ENCODE assay signal across 25 cellular contexts in genomic region chr16:79871906-79872305, GRCh38.
"Had no signal": no experiment of that assay in that cellular context is flagged by ENCODE, and none has a peak within 500 bp of the region (broad histone marks: within the 10 kb centered on the region; RNA-seq: fewer than 3 reads in every experiment).

No MANE protein-coding gene starts in this region.

- H3K4me3 ChIP-seq: heart left ventricle, left ventricle myocardium inferior, lower lobe of right lung, prostate gland, right lobe of liver, spleen, tibial nerve, upper lobe of right lung, vagina had no signal

- H3K36me3 ChIP-seq: heart left ventricle, left ventricle myocardium inferior, lower lobe of right lung, prostate gland, right lobe of liver, spleen, tibial nerve, upper lobe of right lung, vagina had no signal

- H3K79me2 ChIP-seq: parathyroid adenoma had no signal

- H3K27me3 Mint-ChIP-seq: memory B cell; stimulated activated memory B cell treated with anti-CD40 and anti-IgM and Interleukin-4, amounts not matched to agents 10 μg/mL and 1 μg/mL and 100 μg/mL, for 72 hours had no signal

- H3K27me3 ChIP-seq: heart left ventricle, right lobe of liver, tibial nerve, vagina had no signal

- H3K4me3 Mint-ChIP-seq: central memory CD8-positive, alpha-beta T cell; memory B cell; mesothelial cell of epicardium; natural killer cell; neural crest cell; stimulated activated memory B cell treated with anti-CD40 and anti-IgM and Interleukin-4, amounts not matched to agents 10 μg/mL and 1 μg/mL and 100 μg/mL, for 72 hours; stimulated activated naive CD8-positive, alpha-beta T cell treated with anti-CD3 and anti-CD28 coated beads, Interleukin-15, Interleukin-2, amounts not matched to agents 100 ng/mL and 50 ng/mL, for 24 hours had no signal

- FAIRE-seq: endothelial cell of umbilical vein had no signal

- H2AFZ ChIP-seq: parathyroid adenoma had no signal

- H3K9me3 Mint-ChIP-seq: central memory CD8-positive, alpha-beta T cell; memory B cell; mesothelial cell of epicardium; natural killer cell had no signal

- H3K9ac ChIP-seq: parathyroid adenoma had no signal

- H3K9me3 ChIP-seq: heart left ventricle, left ventricle myocardium inferior, lower lobe of right lung, prostate gland, right lobe of liver, spleen, tibial nerve, upper lobe of right lung, vagina had no signal

- H3K4me1 ChIP-seq: heart left ventricle, left ventricle myocardium inferior, lower lobe of right lung, parathyroid adenoma, prostate gland, spleen, tibial nerve, upper lobe of right lung had no signal

- H3K36me3 Mint-ChIP-seq: memory B cell; mesothelial cell of epicardium; natural killer cell; stimulated activated memory B cell treated with anti-CD40 and anti-IgM and Interleukin-4, amounts not matched to agents 10 μg/mL and 1 μg/mL and 100 μg/mL, for 72 hours had no signal

- H3K4me1 Mint-ChIP-seq: central memory CD8-positive, alpha-beta T cell; memory B cell; mesothelial cell of epicardium; natural killer cell; neural crest cell; stimulated activated memory B cell treated with anti-CD40 and anti-IgM and Interleukin-4, amounts not matched to agents 10 μg/mL and 1 μg/mL and 100 μg/mL, for 72 hours had no signal

- H3K27ac Mint-ChIP-seq: memory B cell; mesothelial cell of epicardium; natural killer cell; stimulated activated memory B cell treated with anti-CD40 and anti-IgM and Interleukin-4, amounts not matched to agents 10 μg/mL and 1 μg/mL and 100 μg/mL, for 72 hours; stimulated activated naive CD8-positive, alpha-beta T cell treated with anti-CD3 and anti-CD28 coated beads, Interleukin-15, Interleukin-2, amounts not matched to agents 100 ng/mL and 50 ng/mL, for 24 hours had no signal

- DNase-seq: foreskin melanocyte; heart left ventricle; hippocampal formation; left ventricle myocardium inferior; lower lobe of right lung; natural killer cell; occipital lobe; retina; right lobe of liver; spleen; stimulated activated CD4-positive, alpha-beta T cell treated with anti-CD3 and anti-CD28 coated beads, Interleukin-15, amount 100 ng/mL, for 24 hours; stimulated activated CD4-positive, alpha-beta T cell treated with anti-CD3 and anti-CD28 coated beads, Interleukin-1b, Interleukin-23, amount 100 ng/mL, for 48 hours; stimulated activated CD4-positive, alpha-beta T cell treated with anti-CD3 and anti-CD28 coated beads, Interleukin-4, amount 100 ng/mL, for 24 hours; upper lobe of right lung had no signal

- H3K27ac ChIP-seq: heart left ventricle, left ventricle myocardium inferior, lower lobe of right lung, parathyroid adenoma, prostate gland, right lobe of liver, spleen, tibial nerve, upper lobe of right lung, vagina had no signal
